In genomic region chr14:77157716-77158115, GRCh38 we compare ENCODE assay signal across 1 cellular context.
TF ChIP-seq lines count a peak whose summit lies in the region.

No MANE protein-coding gene starts in this region.

TF ChIP-seq in SK-N-SH, 30 proteins besides CTCF, POLR2A, EP300 and RAD21 (continued from another document):
- TF ChIP-seq TAF1 (IDR thresholded peaks at IDR 0.05; ENCODE audit: borderline replicate concordance, low read depth, low read length), result no peak
TF ChIP-seq in SK-N-SH: peak in this region for 0.
